In genomic region chr13:26699197-26699490, GRCh38 we compare ENCODE assay signal across 4 cellular contexts.
"Had no signal": no experiment of that assay in that cellular context is flagged by ENCODE, and none has a peak within 500 bp of the region (broad histone marks: within the 10 kb centered on the region; RNA-seq: fewer than 3 reads in every experiment).

No MANE protein-coding gene starts in this region.

- H3K4me1 ChIP-seq: HAP-1 had no signal

- H3K36me3 ChIP-seq: HAP-1 had no signal

- H3K4me3 ChIP-seq: HAP-1, K562 had no signal

- H3K27ac Mint-ChIP-seq: GM23338 had no signal

- FAIRE-seq: HTR-8/SVneo had no signal

- H3K9me3 ChIP-seq: HAP-1 had no signal
